18 cellular contexts compared by ENCODE assay signal in the genomic region with DNA sequence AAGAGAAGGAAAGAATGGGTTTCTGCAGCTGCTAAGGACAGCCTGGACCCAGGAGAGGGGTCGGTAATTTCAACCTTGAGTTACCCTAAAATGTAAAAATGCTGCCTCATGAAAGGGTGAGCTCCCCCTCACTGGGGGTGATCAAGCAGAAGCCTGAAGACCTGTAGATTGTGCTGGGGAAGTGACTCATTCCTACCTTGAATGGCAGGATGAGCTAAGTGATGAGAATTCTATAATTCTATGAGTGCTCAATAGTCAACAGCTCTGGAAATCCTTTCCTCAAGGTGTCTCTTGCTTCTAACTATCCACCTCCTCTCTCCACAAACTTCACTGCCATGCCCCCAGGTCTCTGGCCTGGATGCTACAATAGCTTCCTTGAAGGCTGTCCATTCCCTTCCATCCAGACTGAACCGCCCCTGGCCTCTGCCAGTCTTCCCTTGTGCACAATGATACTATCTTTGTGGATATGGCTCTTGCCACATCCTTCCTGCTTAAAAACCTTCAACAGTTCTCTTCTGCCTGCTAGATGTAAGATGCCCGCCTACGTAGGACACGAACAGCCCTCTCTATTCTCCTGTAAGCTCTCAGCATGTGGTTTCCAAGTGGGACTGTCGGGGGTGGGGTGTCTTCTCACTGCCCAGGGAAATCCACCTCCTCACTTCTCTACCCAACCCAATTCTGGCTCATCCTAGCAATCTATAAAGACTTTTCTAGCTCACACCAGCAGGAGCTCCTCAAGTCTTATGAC. TPM values are rescaled to one million over a fixed set of nuclear protein-coding genes. Genes with fewer than 3 reads are reported as not detected.
DNase-seq lines count a peak whose midpoint lies in the region; ATAC-seq and TF ChIP-seq lines count a peak whose summit lies in the region.
"Had no signal": no experiment of that assay in that cellular context is flagged by ENCODE, and none has a peak within 500 bp of the region (broad histone marks: within the 10 kb centered on the region; RNA-seq: fewer than 3 reads in every experiment).

No MANE protein-coding gene starts in this region.

- H2BK5ac ChIP-seq in mesendoderm (ENCODE audit: low read length): no peak overlapping the region

- H3K4ac ChIP-seq in mesendoderm (ENCODE audit: low read depth, low read length): no peak overlapping the region

- H3K9ac ChIP-seq in DND-41 (ENCODE audit: low read depth, low read length) (peak overlapping the region; percentile 38), mesendoderm (ENCODE audit: low read length) (no peak overlapping the region)

- no peaks in the 10 kb centered on the region for H3K27me3 ChIP-seq in DND-41 (ENCODE audit: insufficient read depth, low read length, poor library complexity)
- H3K27me3 ChIP-seq in mesendoderm (ENCODE audit: insufficient read depth, low read length, poor library complexity): no peaks in the 10 kb centered on the region
- H3K27me3 ChIP-seq: hepatocyte had no signal

- H3K4me2 ChIP-seq in DND-41 (ENCODE audit: insufficient read depth, low read length) (peak overlapping the region; percentile 44), mesendoderm (ENCODE audit: low read length) (no peak overlapping the region)
- H3K4me2 ChIP-seq: GM23338, hepatocyte had no signal

- no peak overlapping the region for H3K27ac Mint-ChIP-seq in activated T-cell treated with anti-CD3 and anti-CD28 coated beads, Interleukin-2, amount 50 U/mL, for 72 hours
- H3K27ac Mint-ChIP-seq: activated naive CD8-positive, alpha-beta T cell; GM23338 had no signal

- H3K36me3 ChIP-seq in DND-41 (ENCODE audit: insufficient read depth, low read length) (no peaks in the 10 kb centered on the region), mesendoderm (ENCODE audit: control insufficient read depth, insufficient read depth, low read length) (no peaks in the 10 kb centered on the region)

- H3K4me1 ChIP-seq in DND-41 (ENCODE audit: insufficient read depth, low read length) (peaks cover 60% of the 10 kb centered on the region), mesendoderm (ENCODE audit: control insufficient read depth, low read depth, low read length) (no peaks in the 10 kb centered on the region)

- no peaks in the 10 kb centered on the region for H3K9me3 ChIP-seq in DND-41 (ENCODE audit: insufficient read depth, low read length, severe bottlenecking)

- no peak overlapping the region for H2BK15ac ChIP-seq in mesendoderm (replicated peaks; ENCODE audit: low read depth)

- no peaks in the 10 kb centered on the region for H3K36me3 Mint-ChIP-seq in activated T-cell treated with anti-CD3 and anti-CD28 coated beads, Interleukin-2, amount 50 U/mL, for 72 hours (ENCODE audit: insufficient read depth in 2 of 2)
- H3K36me3 Mint-ChIP-seq: activated naive CD8-positive, alpha-beta T cell; naive thymus-derived CD8-positive, alpha-beta T cell had no signal

- H3K27ac ChIP-seq in DND-41 (ENCODE audit: low read length) (peak overlapping the region; percentile 92), mesendoderm (ENCODE audit: low read depth, low read length) (no peak overlapping the region)
- H3K27ac ChIP-seq: C4-2B, hepatocyte had no signal

- no peak overlapping the region for H3K18ac ChIP-seq in mesendoderm (ENCODE audit: low read length)

- H3K79me2 ChIP-seq in DND-41 (ENCODE audit: insufficient read depth, low read length) (no peaks in the 10 kb centered on the region), mesendoderm (ENCODE audit: control insufficient read depth, insufficient read depth, low read length) (no peaks in the 10 kb centered on the region)
- H3K79me2 ChIP-seq: hepatocyte had no signal

- H2AFZ ChIP-seq in DND-41 (ENCODE audit: low read depth, low read length): no peak overlapping the region
- H2AFZ ChIP-seq: GM23338, hepatocyte had no signal

- H3K9me3 Mint-ChIP-seq in activated T-cell treated with anti-CD3 and anti-CD28 coated beads, Interleukin-2, amount 50 U/mL, for 72 hours: no peaks in the 10 kb centered on the region
- H3K9me3 Mint-ChIP-seq: GM23338 had no signal

- peaks cover 20% of the 10 kb centered on the region for H3K4me1 Mint-ChIP-seq in activated T-cell treated with anti-CD3 and anti-CD28 coated beads, Interleukin-2, amount 50 U/mL, for 72 hours (ENCODE audit: low read depth)

- H3K56ac ChIP-seq in mesendoderm (ENCODE audit: low read length): peak overlapping the region; percentile 10

- no peak overlapping the region for H4K5ac ChIP-seq in mesendoderm (ENCODE audit: low read length)

- no peak overlapping the region for H2AK5ac ChIP-seq in mesendoderm (ENCODE audit: low read length)

- H3K4me3 ChIP-seq in DND-41 (ENCODE audit: low read depth in 1 of 2, low read length in 2 of 2) (no peak overlapping the region), mesendoderm (ENCODE audit: low read length) (no peak overlapping the region)
- H3K4me3 ChIP-seq: GM23338, hepatocyte had no signal

- no peak overlapping the region for H3K23ac ChIP-seq in mesendoderm (ENCODE audit: low read length)

- no peaks in the 10 kb centered on the region for H3K79me1 ChIP-seq in mesendoderm (ENCODE audit: low read length)

- TF ChIP-seq CTCF in DND-41 (IDR thresholded peaks at IDR 0.05; ENCODE audit: borderline replicate concordance, extremely low read depth, low read length, poor library complexity, severe bottlenecking): peak; percentile 8

- DNase-seq in DND-41 (peak; percentile 83), mesendoderm (no peak), iPS-NIHi7 (ENCODE audit: extremely low spot score) (no peak)
- DNase-seq in activated T-cell treated with anti-CD3 and anti-CD28 coated beads, Interleukin-2, amount 50 U/mL, for 72 hours: peak; percentile 17 to 34
- DNase-seq: activated CD4-positive, CD25-positive, alpha-beta regulatory T cell treated with anti-CD3 and anti-CD28 coated beads, Interleukin-2, amount 50 U/mL, for 72 hours; naive thymus-derived CD8-positive, alpha-beta T cell; NCI-H1092; stimulated activated naive CD4-positive, alpha-beta T cell; SW 1271 had no signal

- H2BK120ac ChIP-seq in mesendoderm (ENCODE audit: low read depth, low read length): no peak overlapping the region

- WGBS in mesendoderm (ENCODE audit: extremely low coverage, insufficient coverage, low lambda C conversion rate): no CpG with 5 or more reads among the region's 6 CpGs

- H4K8ac ChIP-seq in mesendoderm (ENCODE audit: low read depth, low read length): no peak overlapping the region

- H3K4me3 Mint-ChIP-seq in activated T-cell treated with anti-CD3 and anti-CD28 coated beads, Interleukin-2, amount 50 U/mL, for 72 hours: peak overlapping the region; percentile 27 to 55
- H3K4me3 Mint-ChIP-seq: activated naive CD8-positive, alpha-beta T cell; GM23338; naive thymus-derived CD8-positive, alpha-beta T cell had no signal

- peaks cover 19% of the 10 kb centered on the region for H3K27me3 Mint-ChIP-seq in activated T-cell treated with anti-CD3 and anti-CD28 coated beads, Interleukin-2, amount 50 U/mL, for 72 hours (ENCODE audit: low read depth)

- H4K20me1 ChIP-seq in DND-41 (ENCODE audit: insufficient read depth, low read length): no peaks in the 10 kb centered on the region

- ATAC-seq in DND-41 (ENCODE audit: insufficient read depth, low read depth): peak; percentile 92
- ATAC-seq in HG03432 (IDR thresholded peaks at IDR 0.05; ENCODE audit: unreplicated experiment): peak; percentile 55
- ATAC-seq in activated T-cell treated with anti-CD3 and anti-CD28 coated beads, Interleukin-2, amount 50 U/mL, for 72 hours (replicated peaks in 1 of 2): peak; percentile 76 to 78
- no peak for ATAC-seq in GM19395 (IDR thresholded peaks at IDR 0.05; ENCODE audit: unreplicated experiment)
- no peak for ATAC-seq in GM18858 (IDR thresholded peaks at IDR 0.05; ENCODE audit: unreplicated experiment)
- ATAC-seq in HG02623 (IDR thresholded peaks at IDR 0.05; ENCODE audit: unreplicated experiment): no peak
- ATAC-seq: GM23338; left lobe of liver; naive thymus-derived CD8-positive, alpha-beta T cell had no signal

RNA-seq across cellular contexts. Expression of gene PTPN3, which starts 50.6 kb away (rescaled TPM):
- 1 to 10 TPM; 2.7 to 5.4 TPM for total RNA-seq in activated T-cell treated with anti-CD3 and anti-CD28 coated beads, Interleukin-2, amount 50 U/mL, for 72 hours
- polyA plus RNA-seq in mesendoderm (2013, experiment 1 of 2): 0.80 TPM
- polyA plus RNA-seq in mesendoderm (2013, experiment 2 of 2): 0.91 TPM
- total RNA-seq: naive thymus-derived CD8-positive, alpha-beta T cell had no signal
- polyA plus RNA-seq: naive thymus-derived CD8-positive, alpha-beta T cell had no signal

Comparison
In these comparisons a context has a peak if more than half of its experiments do, and no peak if none do; other contexts are left out.
1. ATAC-seq: peak in DND-41 (single experiment), HG03432 (single experiment) and activated T-cell treated with anti-CD3 and anti-CD28 coated beads, Interleukin-2, amount 50 U/mL, for 72 hours (2 of 2); none in GM19395 (single experiment), GM18858 (single experiment) and HG02623 (single experiment).
2. DNase-seq: peak in DND-41 (single experiment) and activated T-cell treated with anti-CD3 and anti-CD28 coated beads, Interleukin-2, amount 50 U/mL, for 72 hours (2 of 2); none in mesendoderm (single experiment) and iPS-NIHi7 (single experiment).